In the genomic region with DNA sequence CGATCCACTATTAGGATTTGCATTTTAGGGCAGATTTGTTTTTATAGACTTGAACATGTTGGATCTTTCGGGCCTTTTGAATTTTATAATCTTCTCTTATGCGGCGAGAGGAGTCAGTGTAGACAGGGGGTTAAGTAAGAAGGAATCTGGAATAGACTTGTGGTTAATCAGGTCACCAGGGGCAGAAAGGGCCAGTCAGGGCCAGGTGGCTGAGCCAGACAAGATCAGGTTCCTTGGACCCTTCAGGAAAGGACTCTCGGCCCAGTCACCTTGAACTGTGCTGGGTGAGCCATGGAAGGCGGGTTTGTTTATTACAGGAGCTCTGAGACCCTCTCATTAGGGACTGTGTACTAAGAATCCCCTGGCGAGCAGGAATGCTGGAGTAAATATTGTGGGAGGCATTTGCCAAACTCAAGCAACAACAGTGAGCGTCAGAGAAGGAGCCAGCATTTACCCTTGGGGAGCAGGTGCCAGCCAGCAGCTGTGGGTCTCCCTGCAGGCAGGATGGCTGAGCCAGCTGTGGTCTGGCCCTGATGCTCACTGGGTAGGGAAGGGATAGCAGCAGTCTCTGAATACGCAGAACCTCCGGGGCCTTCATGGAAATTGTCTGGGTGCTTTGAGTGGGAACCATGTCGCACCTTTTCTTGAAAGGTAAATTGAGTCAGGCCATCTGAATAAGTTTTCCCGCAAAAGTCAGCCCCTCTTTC, we compare ENCODE assay signal across 17 cellular contexts.
"Had no signal": no experiment of that assay in that cellular context is flagged by ENCODE, and none has a peak within 500 bp of the region (broad histone marks: within the 10 kb centered on the region; RNA-seq: fewer than 3 reads in every experiment).

No MANE protein-coding gene starts in this region.

- H3K4me1 ChIP-seq: esophagus muscularis mucosa, gastroesophageal sphincter, left ventricle myocardium inferior, lower lobe of right lung, right atrium auricular region, sigmoid colon, thyroid gland had no signal

- H3K36me3 ChIP-seq: esophagus muscularis mucosa, gastroesophageal sphincter, left ventricle myocardium inferior, lower lobe of right lung, right atrium auricular region, sigmoid colon, thyroid gland had no signal

- H3K4me3 ChIP-seq: esophagus muscularis mucosa, gastroesophageal sphincter, left ventricle myocardium inferior, lower lobe of right lung, right atrium auricular region, sigmoid colon, thyroid gland had no signal

- DNase-seq: effector memory CD4-positive, alpha-beta T cell; glutamatergic neuron; kidney; left cardiac atrium; left ventricle myocardium inferior; lower lobe of right lung; natural killer cell; posterior cingulate gyrus; sigmoid colon; small intestine; stimulated activated CD4-positive, alpha-beta T cell treated with anti-CD3 and anti-CD28 coated beads, Interleukin-2, amount 100 ng/mL, for 48 hours; stimulated activated naive CD4-positive, alpha-beta T cell treated with Interleukin-2 at 50 U/mL for 16 hours; thyroid gland had no signal

- H3K27ac ChIP-seq: epithelial cell of prostate, esophagus muscularis mucosa, gastroesophageal sphincter, left ventricle myocardium inferior, lower lobe of right lung, right atrium auricular region, sigmoid colon, thyroid gland had no signal

- ATAC-seq: gastroesophageal sphincter, left cardiac atrium, lower lobe of right lung, natural killer cell had no signal

- H3K9me3 ChIP-seq: gastroesophageal sphincter, left ventricle myocardium inferior, lower lobe of right lung, right atrium auricular region, sigmoid colon, thyroid gland had no signal

- H3K27me3 ChIP-seq: right atrium auricular region, sigmoid colon, thyroid gland had no signal
